In genomic region chr4:183492791-183493221, GRCh38 we compare ENCODE assay signal across 16 cellular contexts. TPM values are rescaled to one million over a fixed set of nuclear protein-coding genes. Genes with fewer than 3 reads are reported as not detected.
DNase-seq lines count a peak whose midpoint lies in the region; ATAC-seq, FAIRE-seq and TF ChIP-seq lines count a peak whose summit lies in the region.
"Had no signal": no experiment of that assay in that cellular context is flagged by ENCODE, and none has a peak within 500 bp of the region (broad histone marks: within the 10 kb centered on the region; RNA-seq: fewer than 3 reads in every experiment).

No MANE protein-coding gene starts in this region.

- H3K9me3 Mint-ChIP-seq in astrocyte (ENCODE audit: unreplicated experiment), result peaks cover 7% of the 10 kb centered on the region
- peaks cover 1 to 7% (median 3%) of the 10 kb centered on the region in 7 donors for H3K9me3 Mint-ChIP-seq in CD14-positive monocyte

- intact Hi-C loops in CD14-positive monocyte (cut with micrococcal nuclease), result no loop called here

- no peak overlapping the region for H3K4me3 ChIP-seq in astrocyte (ENCODE audit: insufficient read depth, low read depth, low read length)
- H3K4me3 ChIP-seq: BLaER1 had no signal

- H3K4me1 ChIP-seq in astrocyte (ENCODE audit: insufficient read depth, low read length), result peaks cover 7% of the 10 kb centered on the region
- H3K4me1 ChIP-seq in foreskin keratinocyte, result peaks cover 23% of the 10 kb centered on the region
- H3K4me1 ChIP-seq: BLaER1 had no signal

- H3K4me1 Mint-ChIP-seq in astrocyte (ENCODE audit: low read depth, unreplicated experiment), result peaks cover 10% of the 10 kb centered on the region
- no peaks in the 10 kb centered on the region for H3K4me1 Mint-ChIP-seq in CD14-positive monocyte

- peak; percentile 78 for FAIRE-seq in astrocyte (lab: Jason Lieb, UNC)
- FAIRE-seq: GM19239 had no signal

- peak; percentile 93 for ATAC-seq in foreskin keratinocyte
- ATAC-seq in GM21515 (IDR thresholded peaks at IDR 0.05; ENCODE audit: unreplicated experiment), result no peak
- ATAC-seq: activated T-cell treated with anti-CD3 and anti-CD28 coated beads, Interleukin-2, amount 50 U/mL, for 4 hours had no signal

- H3K9me3 ChIP-seq in astrocyte (ENCODE audit: insufficient read depth, low read depth, low read length), result no peaks in the 10 kb centered on the region

- H3K27me3 Mint-ChIP-seq in astrocyte (ENCODE audit: low read depth, unreplicated experiment), result no peaks in the 10 kb centered on the region
- no peaks in the 10 kb centered on the region for H3K27me3 Mint-ChIP-seq in CD14-positive monocyte (ENCODE audit: low read depth in 3 of 3)
- H3K27me3 Mint-ChIP-seq: type B pancreatic cell had no signal

- peak; percentile 35 for DNase-seq in AG08396 (ENCODE audit: low spot score)
- DNase-seq in HS-5 (ENCODE audit: low read depth), result peak; percentile 54
- peak; percentile 35 for DNase-seq in astrocyte (ENCODE audit: low read depth)
- DNase-seq in foreskin keratinocyte, result peak; percentile 94 to 98
- DNase-seq in activated CD4-positive, alpha-beta T cell treated with anti-CD3 and anti-CD28 coated beads, Interleukin-2, amount 50 U/mL, for 4 hours, result no peak
- no peak for DNase-seq in stimulated activated CD4-positive, alpha-beta T cell treated with anti-CD3 and anti-CD28 coated beads, Interleukin-2, amount 100 ng/mL, for 48 hours
- DNase-seq in CD14-positive monocyte (ENCODE audit: low spot score), result no peak
- DNase-seq: activated CD4-positive, alpha-beta T cell treated with anti-CD3 and anti-CD28 coated beads for 1 hour; activated T-cell treated with anti-CD3 and anti-CD28 coated beads, Interleukin-2, amount 50 U/mL, for 4 hours; glutamatergic neuron; NCI-H2171 treated with DMSO at 0.1 percent for 48 hours; stimulated activated CD8-positive, alpha-beta memory T cell treated with anti-CD3 and anti-CD28 coated beads, Interleukin-4, amount 100 ng/mL, for 48 hours had no signal

- H3K36me3 Mint-ChIP-seq in astrocyte (ENCODE audit: low read depth, unreplicated experiment) (no peaks in the 10 kb centered on the region), CD14-positive monocyte (peaks cover 8 to 11% of the 10 kb centered on the region in 2 donors)

- TF ChIP-seq CTCF in astrocyte (IDR thresholded peaks at IDR 0.05; ENCODE audit: insufficient read depth, low read depth, low read length), result no peak
- no peak for TF ChIP-seq CTCF in foreskin keratinocyte (conservative IDR thresholded peaks at IDR 0.05)
- TF ChIP-seq CTCF in CD14-positive monocyte (IDR thresholded peaks at IDR 0.05), result no peak

- H3K79me2 ChIP-seq in astrocyte (ENCODE audit: insufficient read depth, low read length), result no peaks in the 10 kb centered on the region

- H3K9ac ChIP-seq in astrocyte (ENCODE audit: low read length), result no peak overlapping the region
- H3K9ac ChIP-seq: BLaER1 had no signal

- H2AFZ ChIP-seq in astrocyte (ENCODE audit: low read depth, low read length), result peak overlapping the region; percentile 29

- H3K27me3 ChIP-seq in astrocyte (ENCODE audit: insufficient read depth, low read length) (no peaks in the 10 kb centered on the region), foreskin keratinocyte (no peaks in the 10 kb centered on the region)
- H3K27me3 ChIP-seq: BLaER1 had no signal

- no peaks in the 10 kb centered on the region for H4K20me1 ChIP-seq in astrocyte (ENCODE audit: insufficient read depth, low read length)
- H4K20me1 ChIP-seq: BLaER1 had no signal

- H3K27ac Mint-ChIP-seq in astrocyte (ENCODE audit: unreplicated experiment), result no peak overlapping the region
- H3K27ac Mint-ChIP-seq in CD14-positive monocyte, result peak overlapping the region in 1 of 7 donors; percentile 66
- H3K27ac Mint-ChIP-seq: type B pancreatic cell had no signal

- H3K27ac ChIP-seq in astrocyte (ENCODE audit: low read depth, low read length) (no peak overlapping the region), foreskin keratinocyte (peak overlapping the region; percentile 30)
- H3K27ac ChIP-seq: BLaER1 had no signal

- H3K4me3 Mint-ChIP-seq in astrocyte (ENCODE audit: unreplicated experiment), result no peak overlapping the region
- no peak overlapping the region for H3K4me3 Mint-ChIP-seq in CD14-positive monocyte
- H3K4me3 Mint-ChIP-seq: activated T-cell treated with anti-CD3 and anti-CD28 coated beads, Interleukin-2, amount 50 U/mL, for 4 hours; type B pancreatic cell had no signal

- peak overlapping the region; percentile 11 for H3K4me2 ChIP-seq in astrocyte (ENCODE audit: low read length)
- H3K4me2 ChIP-seq: BLaER1 had no signal

- peaks cover 3% of the 10 kb centered on the region for H3K36me3 ChIP-seq in astrocyte (ENCODE audit: insufficient read depth, low read length)

RNA-seq across cellular contexts. Expression of gene ING2, which starts 12.1 kb away (rescaled TPM):
- total RNA-seq in astrocyte (10.2 and 10.3 TPM in 2 replicates), foreskin keratinocyte (18.5 and 23.3 TPM in 2 replicates)
- polyA plus RNA-seq in foreskin keratinocyte (21.2 and 27.9 TPM in 2 replicates), CD14-positive monocyte (10 to 100 TPM; 10.5 to 12.2 TPM)

RNA-seq across cellular contexts. Expression of gene CDKN2AIP, which starts 48.4 kb away (rescaled TPM):
- total RNA-seq in astrocyte (9.6 and 11.6 TPM in 2 replicates), foreskin keratinocyte (13.6 and 14.8 TPM in 2 replicates)
- polyA plus RNA-seq in foreskin keratinocyte (6.8 and 7.4 TPM in 2 replicates), CD14-positive monocyte (1 to 10 TPM; 3.1 to 4.4 TPM)

Comparison
In these comparisons a context has a peak if more than half of its experiments do, and no peak if none do; other contexts are left out.
1. DNase-seq: peak in AG08396 (single experiment), HS-5 (single experiment), astrocyte (single experiment) and foreskin keratinocyte (2 of 2); none in activated CD4-positive, alpha-beta T cell treated with anti-CD3 and anti-CD28 coated beads, Interleukin-2, amount 50 U/mL, for 4 hours (0 of 2), stimulated activated CD4-positive, alpha-beta T cell treated with anti-CD3 and anti-CD28 coated beads, Interleukin-2, amount 100 ng/mL, for 48 hours (0 of 2) and CD14-positive monocyte (single experiment).